In the genomic region with DNA sequence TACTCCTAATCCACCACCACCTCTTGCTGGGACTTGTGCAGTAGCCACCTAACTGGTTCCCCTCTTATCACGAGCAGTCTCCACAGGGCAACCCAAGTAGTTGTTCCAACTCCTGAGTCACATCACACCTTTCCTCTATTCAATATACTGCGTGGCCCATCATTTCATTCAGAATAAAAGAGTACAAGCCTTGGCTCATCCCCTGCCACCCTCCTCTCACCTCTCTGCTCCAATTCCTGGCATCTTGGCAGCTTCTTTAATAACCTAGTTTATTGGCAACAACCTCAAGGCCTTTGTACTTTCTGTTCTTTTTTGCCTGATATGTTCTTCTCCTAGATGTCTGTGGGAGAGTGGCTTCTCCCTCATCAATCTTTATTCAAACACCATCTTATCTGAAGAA, we compare ENCODE assay signal across 18 cellular contexts.
DNase-seq lines count a peak whose midpoint lies in the region; TF ChIP-seq lines count a peak whose summit lies in the region.
"Had no signal": no experiment of that assay in that cellular context is flagged by ENCODE, and none has a peak within 500 bp of the region (broad histone marks: within the 10 kb centered on the region; RNA-seq: fewer than 3 reads in every experiment).

No MANE protein-coding gene starts in this region.

- no peak overlapping the region for H3K4me3 Mint-ChIP-seq in chondrocyte (ENCODE audit: unreplicated experiment)
- H3K4me3 Mint-ChIP-seq in activated naive CD8-positive, alpha-beta T cell treated with anti-CD3 and anti-CD28 coated beads for 36 hours, result no peak overlapping the region
- H3K4me3 Mint-ChIP-seq: B cell; CD4-positive, alpha-beta T cell; HFFc6 had no signal

- H3K27ac ChIP-seq in prostate gland (peak overlapping the region; percentile 45 to 56), testis (peak overlapping the region; percentile 23 to 44)
- H3K27ac ChIP-seq: HL-60 had no signal

- in situ Hi-C loops in KBM-7 (cut with MboI; ENCODE audit: low pct_unique_long_range_greater_than_20kb, low sequenced_read_pairs), result no loop called here

- H3K4me1 ChIP-seq in prostate gland (replicated peaks) (no peaks in the 10 kb centered on the region), testis (peaks cover 23% of the 10 kb centered on the region)

- 22% methylated on average over 2 of the region's 2 CpGs for WGBS in prostate gland
- 57 to 65% methylated on average over 2 of the region's 2 CpGs for WGBS in testis, 2 donors

- H3K27ac Mint-ChIP-seq in chondrocyte (ENCODE audit: unreplicated experiment), result peak overlapping the region; percentile 4
- no peak overlapping the region for H3K27ac Mint-ChIP-seq in activated naive CD8-positive, alpha-beta T cell treated with anti-CD3 and anti-CD28 coated beads for 36 hours
- H3K27ac Mint-ChIP-seq: B cell; CD4-positive, alpha-beta T cell; HFFc6 had no signal

- H3K27me3 Mint-ChIP-seq in chondrocyte (ENCODE audit: low read depth), result peaks cover 4% of the 10 kb centered on the region
- peaks cover 4% of the 10 kb centered on the region for H3K27me3 Mint-ChIP-seq in activated naive CD8-positive, alpha-beta T cell treated with anti-CD3 and anti-CD28 coated beads for 36 hours
- H3K27me3 Mint-ChIP-seq: B cell; CD4-positive, alpha-beta T cell had no signal

- no peaks in the 10 kb centered on the region for H3K9me3 Mint-ChIP-seq in chondrocyte (ENCODE audit: low read depth)
- no peaks in the 10 kb centered on the region for H3K9me3 Mint-ChIP-seq in activated naive CD8-positive, alpha-beta T cell treated with anti-CD3 and anti-CD28 coated beads for 36 hours
- H3K9me3 Mint-ChIP-seq: CD4-positive, alpha-beta T cell; HFFc6 had no signal

- peak; percentile 59 for DNase-seq in LNCaP clone FGC (ENCODE audit: low read depth)
- no peak for DNase-seq in chondrocyte (ENCODE audit: low spot score)
- DNase-seq in prostate gland (ENCODE audit: low spot score), result peak; percentile 73
- peak; percentile 56 for DNase-seq in testis
- DNase-seq in activated naive CD8-positive, alpha-beta T cell treated with anti-CD3 and anti-CD28 coated beads for 36 hours, result no peak
- DNase-seq in pons (ENCODE audit: low spot score), result no peak
- no peak for DNase-seq in KBM-7
- DNase-seq: C1 segment of cervical spinal cord; CD4-positive, alpha-beta T cell; DMS153; DMS79 treated with DMSO at 0.1 percent for 48 hours; EL; GDM1; GOT3; HCEC 1CT; HFFc6 had no signal

- H3K36me3 Mint-ChIP-seq in chondrocyte (ENCODE audit: low read depth), result no peaks in the 10 kb centered on the region
- no peaks in the 10 kb centered on the region for H3K36me3 Mint-ChIP-seq in activated naive CD8-positive, alpha-beta T cell treated with anti-CD3 and anti-CD28 coated beads for 36 hours

- H3K4me1 Mint-ChIP-seq in chondrocyte (ENCODE audit: low read depth), result peaks cover 8% of the 10 kb centered on the region
- H3K4me1 Mint-ChIP-seq in activated naive CD8-positive, alpha-beta T cell treated with anti-CD3 and anti-CD28 coated beads for 36 hours, result no peaks in the 10 kb centered on the region
- H3K4me1 Mint-ChIP-seq: B cell had no signal

- no peaks in the 10 kb centered on the region for H3K27me3 ChIP-seq in prostate gland (replicated peaks; ENCODE audit: insufficient read depth)
- no peaks in the 10 kb centered on the region for H3K27me3 ChIP-seq in testis

- no peaks in the 10 kb centered on the region for H3K36me3 ChIP-seq in prostate gland
- H3K36me3 ChIP-seq in testis (ENCODE audit: low read depth, missing control alignments), result no peaks in the 10 kb centered on the region

- H3K4me3 ChIP-seq in LNCaP clone FGC (ENCODE audit: low read depth, low read length) (no peak overlapping the region), prostate gland (no peak overlapping the region), testis (no peak overlapping the region)

- H3K9me3 ChIP-seq in prostate gland, result no peaks in the 10 kb centered on the region
- H3K9me3 ChIP-seq in testis, result no peaks in the 10 kb centered on the region

- TF ChIP-seq POLR2A in prostate gland (IDR thresholded peaks at IDR 0.05) (no peak), testis (IDR thresholded peaks at IDR 0.05) (no peak)

- TF ChIP-seq CTCF in LNCaP clone FGC (IDR thresholded peaks at IDR 0.05; ENCODE audit: control insufficient read depth, extremely low read depth, insufficient read depth), result no peak
- no peak for TF ChIP-seq CTCF in chondrocyte (IDR thresholded peaks at IDR 0.05)
- no peak for TF ChIP-seq CTCF in prostate gland (IDR thresholded peaks at IDR 0.05)
- no peak for TF ChIP-seq CTCF in testis (IDR thresholded peaks at IDR 0.05)

- intact Hi-C loops in prostate gland (cut with DNase I) (no loop called here), testis (cut with DNase I; ENCODE audit: low total_unique reads) (no loop called here)

Comparison
In these comparisons a context has a peak if more than half of its experiments do, and no peak if none do; other contexts are left out.
1. DNase-seq: peak in LNCaP clone FGC (single experiment), prostate gland (single experiment) and testis (single experiment); none in chondrocyte (single experiment), activated naive CD8-positive, alpha-beta T cell treated with anti-CD3 and anti-CD28 coated beads for 36 hours (single experiment), pons (single experiment) and KBM-7 (single experiment).